25 cellular contexts compared by ENCODE assay signal in the genomic region with DNA sequence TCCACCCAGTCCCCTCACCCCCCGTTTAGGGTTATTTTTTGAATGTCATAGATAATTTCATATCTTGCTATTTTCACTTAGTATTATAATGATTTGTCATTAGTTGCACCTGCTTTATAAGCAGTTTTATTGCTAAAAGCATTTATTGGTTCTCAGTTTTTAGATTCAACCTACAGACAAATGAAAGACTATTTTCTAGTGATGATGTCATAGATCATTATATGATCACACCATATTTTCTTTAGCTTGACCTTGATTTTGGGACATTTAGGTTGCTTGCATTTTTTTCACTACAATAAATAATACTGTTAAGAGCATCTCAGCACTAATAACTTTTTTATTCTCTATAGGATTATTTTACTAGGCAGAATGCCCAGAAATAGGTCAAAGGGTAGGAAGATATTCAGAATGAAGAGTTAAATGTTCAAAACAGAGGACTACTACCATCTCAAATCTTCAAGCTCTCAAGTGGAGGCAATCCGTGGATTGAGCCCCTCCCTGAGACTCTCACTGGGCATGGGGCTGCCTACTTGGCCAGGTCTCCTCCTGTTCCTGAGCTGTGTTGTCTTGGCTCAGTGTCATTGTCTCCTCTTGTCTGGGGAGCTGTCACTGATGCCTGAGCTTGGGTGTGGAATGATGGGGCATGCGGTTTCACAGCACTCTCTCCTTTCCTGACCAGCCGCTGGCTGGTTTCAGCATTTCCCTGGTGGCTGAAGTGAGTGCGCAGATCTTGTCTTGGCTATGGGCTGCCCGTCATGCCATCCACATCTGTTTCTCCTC.
"Had no signal": no experiment of that assay in that cellular context is flagged by ENCODE, and none has a peak within 500 bp of the region (broad histone marks: within the 10 kb centered on the region; RNA-seq: fewer than 3 reads in every experiment).

No MANE protein-coding gene starts in this region.

- DNase-seq: activated CD4-positive, alpha-beta T cell treated with anti-CD3 and anti-CD28 coated beads for 48 hours; activated CD8-positive, alpha-beta T cell treated with anti-CD3 and anti-CD28 coated beads for 36 hours; activated naive CD4-positive, alpha-beta T cell treated with Interleukin-2 at 50 U/mL for 16 hours; activated naive CD8-positive, alpha-beta T cell treated with anti-CD3 and anti-CD28 coated beads, Interleukin-2, amount 10 ng/mL, durations not matched to agents 7 days and 5 days; activated T-cell treated with anti-CD3 and anti-CD28 coated beads, Interleukin-2, amount 50 U/mL, for 1 hour; amygdala; body of pancreas; cortex of kidney; left colon; midbrain; nephron progenitor cell; occipital lobe; small intestine; stimulated activated CD4-positive, alpha-beta T cell treated with anti-CD3 and anti-CD28 coated beads, Interleukin-15, amount 100 ng/mL, for 24 hours; stimulated activated CD4-positive, alpha-beta T cell treated with anti-CD3 and anti-CD28 coated beads, Interleukin-2, amount 100 ng/mL, for 48 hours; stomach; T-helper 1 cell; T-helper 9 cell had no signal

- H3K4me3 Mint-ChIP-seq: activated B cell treated with CpG ODN at 0.5 μM for 24 hours; activated CD8-positive, alpha-beta T cell treated with anti-CD3 and anti-CD28 coated beads for 36 hours; activated naive CD8-positive, alpha-beta T cell treated with anti-CD3 and anti-CD28 coated beads, Interleukin-2, amount 10 ng/mL, durations not matched to agents 7 days and 5 days; activated T-helper 17 cell treated with anti-CD3 and anti-CD28 coated beads, Interleukin-2, amount 50 U/mL, for 72 hours; central memory CD8-positive, alpha-beta T cell; nephron progenitor cell; type B pancreatic cell had no signal

- ATAC-seq: activated CD8-positive, alpha-beta T cell treated with anti-CD3 and anti-CD28 coated beads for 36 hours; activated T-helper 17 cell treated with anti-CD3 and anti-CD28 coated beads, Interleukin-2, amount 50 U/mL, for 72 hours; body of pancreas; esophagus mucosa; left colon; SK-N-SH treated with all-trans-retinoic acid at 6 μM for 48 hours had no signal

- H3K9me3 Mint-ChIP-seq: activated B cell treated with CpG ODN at 0.5 μM for 24 hours; activated T-helper 17 cell treated with anti-CD3 and anti-CD28 coated beads, Interleukin-2, amount 50 U/mL, for 72 hours; central memory CD8-positive, alpha-beta T cell; type B pancreatic cell had no signal

- H3K27me3 ChIP-seq: body of pancreas, stomach had no signal

- H3K27ac Mint-ChIP-seq: activated B cell treated with CpG ODN at 0.5 μM for 24 hours; activated CD8-positive, alpha-beta T cell treated with anti-CD3 and anti-CD28 coated beads for 36 hours; activated T-helper 17 cell treated with anti-CD3 and anti-CD28 coated beads, Interleukin-2, amount 50 U/mL, for 72 hours; nephron progenitor cell; progenitor cell of endocrine pancreas; type B pancreatic cell had no signal

- H3K4me1 Mint-ChIP-seq: activated T-helper 17 cell treated with anti-CD3 and anti-CD28 coated beads, Interleukin-2, amount 50 U/mL, for 72 hours had no signal

- H3K27me3 Mint-ChIP-seq: activated B cell treated with CpG ODN at 0.5 μM for 24 hours; activated CD8-positive, alpha-beta T cell treated with anti-CD3 and anti-CD28 coated beads for 36 hours; activated naive CD8-positive, alpha-beta T cell treated with anti-CD3 and anti-CD28 coated beads, Interleukin-2, amount 10 ng/mL, durations not matched to agents 7 days and 5 days; activated T-helper 17 cell treated with anti-CD3 and anti-CD28 coated beads, Interleukin-2, amount 50 U/mL, for 72 hours; central memory CD8-positive, alpha-beta T cell; progenitor cell of endocrine pancreas; type B pancreatic cell had no signal

- H3K27ac ChIP-seq: body of pancreas, stomach had no signal

- H3K9me3 ChIP-seq: body of pancreas, stomach had no signal

- H3K4me1 ChIP-seq: body of pancreas, stomach had no signal

- H3K4me3 ChIP-seq: body of pancreas, stomach had no signal
